11 cellular contexts compared by ENCODE assay signal in genomic region chr10:61957806-61958205, GRCh38.
"Had no signal": no experiment of that assay in that cellular context is flagged by ENCODE, and none has a peak within 500 bp of the region (broad histone marks: within the 10 kb centered on the region; RNA-seq: fewer than 3 reads in every experiment).

No MANE protein-coding gene starts in this region.

- H3K4me3 ChIP-seq: colonic mucosa, esophagus squamous epithelium, neural progenitor cell, thyroid gland had no signal

- H3K4me1 Mint-ChIP-seq: neural progenitor cell had no signal

- H3K36me3 ChIP-seq: colonic mucosa, neural progenitor cell, thyroid gland had no signal

- DNase-seq: activated gamma-delta T cell; activated T-cell treated with anti-CD3 and anti-CD28 coated beads, Interleukin-2, amount 50 U/mL, for 48 hours; caudate nucleus; colonic mucosa; esophagus squamous epithelium; hippocampal formation; thyroid gland had no signal

- H3K4me1 ChIP-seq: colonic mucosa, esophagus squamous epithelium, neural progenitor cell, thyroid gland had no signal

- H3K36me3 Mint-ChIP-seq: neural progenitor cell had no signal

- H3K27ac Mint-ChIP-seq: neural progenitor cell; T-helper 2 cell treated with Interferon-gamma antibody and Interleukin-4, amounts not matched to agents 5 μg/mL and 100 μg/mL, for 36 hours had no signal

- H3K27me3 ChIP-seq: colonic mucosa, esophagus squamous epithelium, neural progenitor cell, thyroid gland had no signal

- H3K27ac ChIP-seq: colonic mucosa, esophagus squamous epithelium, neural progenitor cell, thyroid gland had no signal

- H3K9me3 ChIP-seq: colonic mucosa, esophagus squamous epithelium, thyroid gland had no signal

- ATAC-seq: left lobe of liver, sciatic nerve had no signal

- H3K9me3 Mint-ChIP-seq: neural progenitor cell had no signal

- H3K4me2 ChIP-seq: neural progenitor cell had no signal

- H3K4me3 Mint-ChIP-seq: neural progenitor cell; T-helper 2 cell treated with Interferon-gamma antibody and Interleukin-4, amounts not matched to agents 5 μg/mL and 100 μg/mL, for 36 hours had no signal
